Comparison of ENCODE assay signal across 7 cellular contexts in genomic region chr17:69581061-69581955, GRCh38.
DNase-seq lines count a peak whose midpoint lies in the region; ATAC-seq, FAIRE-seq and TF ChIP-seq lines count a peak whose summit lies in the region.

No MANE protein-coding gene starts in this region.

- H3K27me3 ChIP-seq in SJSA1 (replicated peaks): no peaks in the 10 kb centered on the region; the same call in 1 of the 2 replicates

- ATAC-seq in GM19025 (IDR thresholded peaks at IDR 0.05; ENCODE audit: low read depth, unreplicated experiment) (peak; percentile 58), HG02763 (IDR thresholded peaks at IDR 0.05; ENCODE audit: unreplicated experiment) (peak; percentile 70), naive B cell (ENCODE audit: low read depth in 2 of 2) (peak; percentile 86 to 88)

- no peak overlapping the region for H3K27ac ChIP-seq in SJSA1

- no peak for FAIRE-seq in H54 (lab: Jason Lieb, UNC)

- peaks cover 14% of the 10 kb centered on the region for H3K4me1 ChIP-seq in SJSA1 (replicated peaks)

- H3K4me1 Mint-ChIP-seq in naive B cell: peaks cover 20 to 33% (median 21%) of the 10 kb centered on the region in 3 donors
- no peaks in the 10 kb centered on the region for H3K4me1 Mint-ChIP-seq in glutamatergic neuron (ENCODE audit: low read depth, unreplicated experiment)

- no peaks in the 10 kb centered on the region for H3K36me3 ChIP-seq in SJSA1

- DNase-seq in SJSA1 (ENCODE audit: low read depth in 1 of 2, low spot score in 2 of 2): peak; percentile 50 to 81
- DNase-seq in naive B cell: peak; percentile 87
- no peak for DNase-seq in H54 (ENCODE audit: insufficient read length, low spot score)
- DNase-seq in glutamatergic neuron: no peak
- DNase-seq in globus pallidus (ENCODE audit: low spot score): no peak

- H3K9me3 ChIP-seq in SJSA1 (replicated peaks): no peaks in the 10 kb centered on the region

- H3K4me3 Mint-ChIP-seq in naive B cell: peak overlapping the region; percentile 76 to 97 (median 88)
- H3K4me3 Mint-ChIP-seq in glutamatergic neuron (ENCODE audit: unreplicated experiment): no peak overlapping the region

- H3K27ac Mint-ChIP-seq in naive B cell: peak overlapping the region; percentile 90 to 99 (median 97)
- H3K27ac Mint-ChIP-seq in glutamatergic neuron (ENCODE audit: unreplicated experiment): no peak overlapping the region

- no peak overlapping the region for H3K4me3 ChIP-seq in SJSA1

- TF ChIP-seq CTCF in glutamatergic neuron (IDR thresholded peaks at IDR 0.05; ENCODE audit: partially characterized antibody, unreplicated experiment): no peak

- H3K36me3 Mint-ChIP-seq in naive B cell (no peaks in the 10 kb centered on the region), glutamatergic neuron (ENCODE audit: unreplicated experiment) (no peaks in the 10 kb centered on the region)

- H3K9me3 Mint-ChIP-seq in naive B cell (no peaks in the 10 kb centered on the region), glutamatergic neuron (ENCODE audit: unreplicated experiment) (no peaks in the 10 kb centered on the region)

- TF ChIP-seq POLR2A in H54 (IDR thresholded peaks at IDR 0.05; ENCODE audit: low read depth, low read length): no peak

- peaks cover 0 to 11% (median 0%) of the 10 kb centered on the region in 3 donors for H3K27me3 Mint-ChIP-seq in naive B cell
- H3K27me3 Mint-ChIP-seq in glutamatergic neuron (ENCODE audit: unreplicated experiment): peaks cover 4% of the 10 kb centered on the region

Comparison
In these comparisons a context has a peak if more than half of its experiments do, and no peak if none do; other contexts are left out.
1. DNase-seq: peak in SJSA1 (2 of 2) and naive B cell (single experiment); none in H54 (single experiment), glutamatergic neuron (single experiment) and globus pallidus (single experiment).
2. Peak in every context shown above with its lines, with median percentiles within 50 percentile points of each other: ATAC-seq.